Comparison of ENCODE assay signal across 29 cellular contexts in genomic region chr1:212975607-212975918, GRCh38. TPM values are rescaled to one million over a fixed set of nuclear protein-coding genes. Genes with fewer than 3 reads are reported as not detected.
A peak's percentile ranks its signal among the peaks of the same experiment; 100 is the strongest.
DNase-seq lines count a peak whose midpoint lies in the region; ATAC-seq and TF ChIP-seq lines count a peak whose summit lies in the region.
"Had no signal": no experiment of that assay in that cellular context is flagged by ENCODE, and none has a peak within 500 bp of the region (broad histone marks: within the 10 kb centered on the region; RNA-seq: fewer than 3 reads in every experiment).

No MANE protein-coding gene starts in this region.

- TF ChIP-seq POLR2A in stomach (IDR thresholded peaks at IDR 0.05), result no peak

- H3K27me3 ChIP-seq in stomach, result no peaks in the 10 kb centered on the region
- H3K27me3 ChIP-seq: cardiac muscle cell, heart left ventricle, right atrium auricular region, spleen, tibial artery had no signal

- H3K36me3 ChIP-seq in stomach, result no peaks in the 10 kb centered on the region
- H3K36me3 ChIP-seq: cardiac muscle cell, HAP-1, heart left ventricle, right atrium auricular region, spleen had no signal

- no peaks in the 10 kb centered on the region for H3K9me3 ChIP-seq in stomach
- H3K9me3 ChIP-seq: HAP-1, heart left ventricle, right atrium auricular region, spleen, tibial artery had no signal

- TF ChIP-seq EP300 in stomach (IDR thresholded peaks at IDR 0.05), result no peak

- peak; percentile 31 for DNase-seq in ELR (ENCODE audit: low read depth)
- peak; percentile 67 for DNase-seq in M059J (ENCODE audit: low read depth)
- peak; percentile 87 for DNase-seq in fibroblast of villous mesenchyme (ENCODE audit: low read depth)
- DNase-seq in stomach, result no peak
- DNase-seq in NK-92 (lab: John Stamatoyannopoulos, UW; ENCODE audit: unreplicated experiment), result no peak
- DNase-seq: activated CD4-positive, alpha-beta T cell treated with anti-CD3 and anti-CD28 coated beads for 48 hours; activated T-cell treated with anti-CD3 and anti-CD28 coated beads, Interleukin-2, amount 50 U/mL, for 4 hours; CD4-positive, CD25-positive, alpha-beta regulatory T cell; DND-41; erythroblast; foreskin melanocyte; heart left ventricle; left ventricle myocardium superior; NCI-H2081 treated with DMSO at 0.1 percent for 48 hours; NCI-H226; NCI-H69; posterior cingulate gyrus; SIG-M5; spleen; stimulated activated CD4-positive, alpha-beta T cell treated with anti-CD3 and anti-CD28 coated beads, Interleukin-2, amount 100 ng/mL, for 24 hours; stimulated activated CD8-positive, alpha-beta memory T cell treated with anti-CD3 and anti-CD28 coated beads, Interleukin-4, amount 100 ng/mL, for 48 hours; tibial artery; WERI-Rb-1 had no signal

- ATAC-seq in HG03108 (IDR thresholded peaks at IDR 0.05; ENCODE audit: unreplicated experiment), result no peak
- no peak for ATAC-seq in GM21717 (IDR thresholded peaks at IDR 0.05; ENCODE audit: unreplicated experiment)
- ATAC-seq: activated T-cell treated with anti-CD3 and anti-CD28 coated beads, Interleukin-2, amount 50 U/mL, for 4 hours; heart left ventricle; left ventricle myocardium superior had no signal

- H3K4me3 ChIP-seq in fibroblast of villous mesenchyme (ENCODE audit: low read depth, low read length) (no peak overlapping the region), stomach (no peak overlapping the region)
- H3K4me3 ChIP-seq: cardiac muscle cell, HAP-1, heart left ventricle, right atrium auricular region, spleen, tibial artery had no signal

- intact Hi-C loops in stomach (cut with DNase I; ENCODE audit: low total_unique reads), result no loop called here

- TF ChIP-seq CTCF in fibroblast of villous mesenchyme (IDR thresholded peaks at IDR 0.05; ENCODE audit: insufficient read depth, low read depth, low read length) (no peak), stomach (IDR thresholded peaks at IDR 0.05) (no peak)

- WGBS in stomach, 5 donors, result 73 to 93% (median 83%) methylated on average over 1 of the region's 1 CpG

- H3K27ac ChIP-seq in stomach, result no peak overlapping the region
- H3K27ac ChIP-seq: cardiac muscle cell, heart left ventricle, HL-60, right atrium auricular region, spleen, tibial artery, WERI-Rb-1 had no signal

- H3K4me1 ChIP-seq in stomach, result peaks cover 0 to 5% (median 1%) of the 10 kb centered on the region in 4 donors
- H3K4me1 ChIP-seq: HAP-1, spleen, tibial artery had no signal

RNA-seq across cellular contexts. Expression of gene VASH2, which starts 25.2 kb away (rescaled TPM):
- total RNA-seq in M059J (2014; rRNA removed; shearing (Covaris generic)), result 0.44 and 0.79 TPM in 2 replicates
- 0.43 and 0.97 TPM in 2 replicates for total RNA-seq in fibroblast of villous mesenchyme
- total RNA-seq in stomach, result 10 to 100 TPM in 1 of 5 donors, not detected in 4; 10.3 TPM
- polyA plus RNA-seq in stomach, result under 1 TPM; 0.13 to 0.93 (median 0.92) TPM

RNA-seq across cellular contexts. Expression of gene ANGEL2, which starts 40.1 kb away (rescaled TPM):
- 19.1 and 31.8 TPM in 2 replicates for total RNA-seq in M059J (2014; rRNA removed; shearing (Covaris generic))
- total RNA-seq in fibroblast of villous mesenchyme (41.2 and 43.6 TPM in 2 replicates), stomach (100 to 1,000 TPM in 1 of 5 donors, 10 to 100 TPM in 3, 1 to 10 TPM in 1; 3.2 to 107 (median 51.9) TPM)
- polyA plus RNA-seq in stomach, result 1 to 10 TPM; 6.6 to 9.8 (median 9.3) TPM

Comparison
In these comparisons a context has a peak if more than half of its experiments do, and no peak if none do; other contexts are left out.
1. DNase-seq: peak in ELR (single experiment), M059J (single experiment) and fibroblast of villous mesenchyme (single experiment); none in stomach (single experiment) and NK-92 (single experiment).